17 cellular contexts compared by ENCODE assay signal in genomic region chr19:504634-505033, GRCh38. TPM values are rescaled to one million over a fixed set of nuclear protein-coding genes. Genes with fewer than 3 reads are reported as not detected.
DNase-seq lines count a peak whose midpoint lies in the region; ATAC-seq and TF ChIP-seq lines count a peak whose summit lies in the region.
"Had no signal": no experiment of that assay in that cellular context is flagged by ENCODE, and none has a peak within 500 bp of the region (broad histone marks: within the 10 kb centered on the region; RNA-seq: fewer than 3 reads in every experiment).

No MANE protein-coding gene starts in this region.

- H3K4me3 Mint-ChIP-seq in nephron (no peak overlapping the region), T-cell (no peak overlapping the region), mesothelial cell of epicardium (no peak overlapping the region)

- CTCF ChIA-PET in T-cell (lab: Charles Lee): interaction anchor here in 1 of 2 donors (1.1 kb wide), 1 partner anchor 9 kb away, joined by 3 read pairs; no protein-coding TSS in a partner anchor

- ATAC-seq in right cardiac atrium: no peak
- ATAC-seq in left ventricle myocardium superior: no peak
- ATAC-seq in sciatic nerve: no peak
- ATAC-seq in T-cell (replicated peaks in 1 of 4): no peak
- ATAC-seq: GM23338 had no signal

- intact Hi-C loops in right cardiac atrium (cut with DNase I) (no loop called here), left ventricle myocardium superior (cut with micrococcal nuclease) (no loop called here), sciatic nerve (cut with DNase I) (no loop called here)

- H3K4me1 ChIP-seq in right cardiac atrium (ENCODE audit: control insufficient read depth, insufficient read depth, low read length): no peaks in the 10 kb centered on the region

- WGBS in right cardiac atrium: 89% methylated on average over 14 of the region's 14 CpGs

- no peaks in the 10 kb centered on the region for H3K9me3 ChIP-seq in right cardiac atrium (ENCODE audit: control insufficient read depth, low read length)
- H3K9me3 ChIP-seq: BLaER1 had no signal

- no peak overlapping the region for H3K4me3 ChIP-seq in right cardiac atrium (ENCODE audit: low read length)
- H3K4me3 ChIP-seq: BLaER1, GM23338 had no signal

- DNase-seq in right cardiac atrium: peak in 2 of 3 donors; percentile 46 to 58
- DNase-seq in left ventricle myocardium superior: no peak
- peak; percentile 55 for DNase-seq in sciatic nerve (ENCODE audit: low spot score)
- DNase-seq in T-cell: no peak
- DNase-seq in mesothelial cell of epicardium (ENCODE audit: low spot score in 2 of 2, unreplicated experiment in 2 of 2): no peak
- no peak for DNase-seq in NCI-H1105 treated with DMSO at 0.1 percent for 48 hours (lab: John Stamatoyannopoulos, UW)
- DNase-seq: 8988T; AML-193; CD4-positive, CD25-positive, alpha-beta regulatory T cell; DMS53; GF-D8; H7; IMR-90 had no signal

- POLR2A ChIA-PET in T-cell (lab: Charles Lee): no interaction called here

- peak overlapping the region in 2 of 3 experiments; percentile 46 to 64 for H3K27ac Mint-ChIP-seq in nephron
- H3K27ac Mint-ChIP-seq in T-cell: no peak overlapping the region
- H3K27ac Mint-ChIP-seq in mesothelial cell of epicardium: no peak overlapping the region
- H3K27ac Mint-ChIP-seq: GM23338 had no signal

- peaks cover 9% of the 10 kb centered on the region for H3K36me3 Mint-ChIP-seq in nephron (ENCODE audit: low read depth)
- H3K36me3 Mint-ChIP-seq in T-cell: no peaks in the 10 kb centered on the region
- no peaks in the 10 kb centered on the region for H3K36me3 Mint-ChIP-seq in mesothelial cell of epicardium
- H3K36me3 Mint-ChIP-seq: CD4-positive, CD25-positive, alpha-beta regulatory T cell had no signal

- no peak for TF ChIP-seq CTCF in nephron (IDR thresholded peaks at IDR 0.05; ENCODE audit: unreplicated experiment in 3 of 3)
- TF ChIP-seq CTCF in mesothelial cell of epicardium (IDR thresholded peaks at IDR 0.05; ENCODE audit: unreplicated experiment): no peak

- no peak overlapping the region for H3K27ac ChIP-seq in right cardiac atrium (ENCODE audit: low read length)
- H3K27ac ChIP-seq: BLaER1 had no signal

- no peaks in the 10 kb centered on the region for H3K9me3 Mint-ChIP-seq in nephron
- H3K9me3 Mint-ChIP-seq in T-cell: no peaks in the 10 kb centered on the region
- no peaks in the 10 kb centered on the region for H3K9me3 Mint-ChIP-seq in mesothelial cell of epicardium

- H3K27me3 Mint-ChIP-seq in nephron (ENCODE audit: low read depth) (peaks cover 24% of the 10 kb centered on the region), T-cell (peaks cover under 1% of the 10 kb centered on the region in 2 donors), mesothelial cell of epicardium (ENCODE audit: low read depth) (peaks cover 15% of the 10 kb centered on the region)

- H3K27me3 ChIP-seq in right cardiac atrium (ENCODE audit: control insufficient read depth, insufficient read depth): no peaks in the 10 kb centered on the region

- H3K4me1 Mint-ChIP-seq in nephron: peaks cover 23% of the 10 kb centered on the region
- peaks cover 23 to 34% (median 27%) of the 10 kb centered on the region in 3 donors for H3K4me1 Mint-ChIP-seq in T-cell
- H3K4me1 Mint-ChIP-seq in mesothelial cell of epicardium: peaks cover 14% of the 10 kb centered on the region

RNA-seq across cellular contexts. Expression of gene TPGS1, which starts 2.7 kb away (rescaled TPM):
- 10 to 100 TPM; 10.9 to 15.6 (median 14.7) TPM for total RNA-seq in right cardiac atrium
- polyA plus RNA-seq in right cardiac atrium: 21.3 TPM
- total RNA-seq in left ventricle myocardium superior: 10.5 TPM
- total RNA-seq in sciatic nerve: 18.5 TPM
- 10 to 100 TPM; 22.2 to 44.4 (median 39.4) TPM for total RNA-seq in T-cell
- total RNA-seq in mesothelial cell of epicardium: 30.8 to 32.4 TPM (median 32.3 TPM) in 3 replicates

RNA-seq across cellular contexts. Expression of gene MADCAM1, which starts 8.3 kb away (rescaled TPM):
- total RNA-seq in right cardiac atrium: under 1 TPM; 0.28 to 0.59 (median 0.36) TPM
- polyA plus RNA-seq in right cardiac atrium: 0.27 TPM
- total RNA-seq in left ventricle myocardium superior: 0.37 TPM
- 1.1 TPM for total RNA-seq in sciatic nerve
- total RNA-seq in T-cell: 1 to 10 TPM in 3 of 5 donors, under 1 TPM in 2; 0.40 to 1.6 (median 1.4) TPM
- total RNA-seq in mesothelial cell of epicardium: 0.75 to 1.1 TPM (median 0.98 TPM) in 3 replicates
- total RNA-seq: H7, IMR-90 had no signal

RNA-seq across cellular contexts. Expression of gene CDC34, which starts 26.9 kb away (rescaled TPM):
- total RNA-seq in right cardiac atrium (10 to 100 TPM; 66.8 to 78.4 (median 74.3) TPM), left ventricle myocardium superior (110 TPM), sciatic nerve (40.2 TPM), T-cell (10 to 100 TPM; 35.4 to 52.6 (median 51.3) TPM), mesothelial cell of epicardium (98.1 to 106 TPM (median 99.5 TPM) in 3 replicates)
- polyA plus RNA-seq in right cardiac atrium: 95.8 TPM

RNA-seq across cellular contexts. Expression of gene GZMM, which starts 39.2 kb away (rescaled TPM):
- total RNA-seq in right cardiac atrium (under 1 TPM in 2 of 4 donors, not detected in 2; 0.26 to 0.32 TPM), left ventricle myocardium superior (0.37 TPM), sciatic nerve (1.4 TPM), T-cell (10 to 100 TPM; 66.2 to 91.0 (median 78.6) TPM), mesothelial cell of epicardium (0.25 to 0.40 TPM (median 0.29 TPM) in 3 replicates)
- polyA plus RNA-seq in right cardiac atrium: 0.43 TPM
- total RNA-seq: GM23338, HT-29, IMR-90 had no signal

RNA-seq across cellular contexts. Expression of gene SHC2, which starts 43.8 kb away (rescaled TPM):
- total RNA-seq in right cardiac atrium: 10 to 100 TPM; 14.3 to 20.0 (median 17.6) TPM
- polyA plus RNA-seq in right cardiac atrium: 21.0 TPM
- total RNA-seq in left ventricle myocardium superior: 11.0 TPM
- total RNA-seq in sciatic nerve: 31.6 TPM
- total RNA-seq in T-cell: 1 to 10 TPM in 4 of 5 donors, under 1 TPM in 1; 0.66 to 4.4 (median 3.4) TPM
- total RNA-seq in mesothelial cell of epicardium: 85.1 to 91.0 TPM (median 86.4 TPM) in 3 replicates
- total RNA-seq: CD4-positive, CD25-positive, alpha-beta regulatory T cell; HT-29; IMR-90 had no signal
- polyA plus RNA-seq: CD4-positive, CD25-positive, alpha-beta regulatory T cell had no signal

Comparison
In these comparisons a context has a peak if more than half of its experiments do, and no peak if none do; other contexts are left out.
1. DNase-seq: peak in right cardiac atrium (2 of 3) and sciatic nerve (single experiment); none in left ventricle myocardium superior (single experiment), T-cell (0 of 34), mesothelial cell of epicardium (0 of 2) and NCI-H1105 treated with DMSO at 0.1 percent for 48 hours (single experiment).
2. H3K27ac Mint-ChIP-seq: peak in nephron (2 of 3); none in T-cell (0 of 2) and mesothelial cell of epicardium (single experiment).